In genomic region chr16:48636521-48636920, GRCh38 we compare ENCODE assay signal across 37 cellular contexts.
"Had no signal": no experiment of that assay in that cellular context is flagged by ENCODE, and none has a peak within 500 bp of the region (broad histone marks: within the 10 kb centered on the region; RNA-seq: fewer than 3 reads in every experiment).

No MANE protein-coding gene starts in this region.

- H3K36me3 Mint-ChIP-seq: activated CD4-positive, alpha-beta memory T cell treated with anti-CD3 and anti-CD28 coated beads for 36 hours; activated CD8-positive, alpha-beta memory T cell treated with anti-CD3 and anti-CD28 coated beads, Interleukin-2, amount 10 ng/mL, durations not matched to agents 7 days and 5 days; activated naive CD4-positive, alpha-beta T cell treated with anti-CD3 and anti-CD28 coated beads, Interleukin-2, amount 10 ng/mL, durations not matched to agents 7 days and 5 days; activated naive CD4-positive, alpha-beta T cell treated with anti-CD3 and anti-CD28 coated beads, Interleukin-2, amount 50 U/mL, for 24 hours; activated naive CD8-positive, alpha-beta T cell; activated naive CD8-positive, alpha-beta T cell treated with anti-CD3 and anti-CD28 coated beads, Interleukin-2, amount 10 ng/mL, durations not matched to agents 7 days and 5 days; brain; T-cell had no signal

- H3K27ac Mint-ChIP-seq: activated B cell treated with CpG ODN at 0.5 μM for 24 hours; activated CD4-positive, alpha-beta memory T cell treated with anti-CD3 and anti-CD28 coated beads for 36 hours; activated CD4-positive, alpha-beta T cell treated with anti-CD3 and anti-CD28 coated beads, Interleukin-2, amount 10 ng/mL, durations not matched to agents 24 days and 14 days; activated CD8-positive, alpha-beta memory T cell treated with anti-CD3 and anti-CD28 coated beads, Interleukin-2, amount 10 ng/mL, durations not matched to agents 7 days and 5 days; activated CD8-positive, alpha-beta T cell treated with anti-CD3 and anti-CD28 coated beads, Interleukin-2, amount 10 ng/mL, durations not matched to agents 7 days and 5 days; activated naive CD4-positive, alpha-beta T cell treated with anti-CD3 and anti-CD28 coated beads, Interleukin-2, amount 10 ng/mL, durations not matched to agents 7 days and 5 days; activated naive CD4-positive, alpha-beta T cell treated with anti-CD3 and anti-CD28 coated beads, Interleukin-2, amount 50 U/mL, for 24 hours; activated naive CD8-positive, alpha-beta T cell; activated naive CD8-positive, alpha-beta T cell treated with anti-CD3 and anti-CD28 coated beads, Interleukin-2, amount 10 ng/mL, durations not matched to agents 7 days and 5 days; activated naive CD8-positive, alpha-beta T cell treated with anti-CD3 and anti-CD28 coated beads, Interleukin-2, amount 50 U/mL, for 24 hours; activated T-cell treated with anti-CD3 and anti-CD28 coated beads, Interleukin-2, amount 50 U/mL, for 24 hours; activated T-helper 2 cell treated with anti-CD3 and anti-CD28 coated beads, Interferon-gamma antibody, Interleukin-2, Interleukin-4, amounts not matched to agents 10 μg/mL and 5 μg/mL and 100 μg/mL, durations not matched to agents 14 hours and 24 hours and 36 hours; brain; T-cell; T-helper 2 cell treated with Interferon-gamma antibody and Interleukin-4, amounts not matched to agents 5 μg/mL and 100 μg/mL, for 36 hours had no signal

- H3K27ac ChIP-seq: ascending aorta, cardiac muscle cell, VCaP had no signal

- ATAC-seq: activated CD8-positive, alpha-beta memory T cell treated with anti-CD3 and anti-CD28 coated beads, Interleukin-2, amount 10 ng/mL, durations not matched to agents 7 days and 5 days; activated CD8-positive, alpha-beta T cell treated with anti-CD3 and anti-CD28 coated beads, Interleukin-2, amount 10 ng/mL, durations not matched to agents 7 days and 5 days; activated naive CD8-positive, alpha-beta T cell treated with anti-CD3 and anti-CD28 coated beads, Interleukin-2, amount 50 U/mL, for 24 hours; T-cell had no signal

- H3K36me3 ChIP-seq: ascending aorta, cardiac muscle cell had no signal

- H3K9me3 Mint-ChIP-seq: activated B cell treated with CpG ODN at 0.5 μM for 24 hours; activated CD4-positive, alpha-beta T cell treated with anti-CD3 and anti-CD28 coated beads, Interleukin-2, amount 10 ng/mL, durations not matched to agents 24 days and 14 days; activated naive CD4-positive, alpha-beta T cell treated with anti-CD3 and anti-CD28 coated beads, Interleukin-2, amount 10 ng/mL, durations not matched to agents 7 days and 5 days; activated naive CD4-positive, alpha-beta T cell treated with anti-CD3 and anti-CD28 coated beads, Interleukin-2, amount 50 U/mL, for 24 hours; activated naive CD8-positive, alpha-beta T cell treated with anti-CD3 and anti-CD28 coated beads, Interleukin-2, amount 10 ng/mL, durations not matched to agents 7 days and 5 days; activated naive CD8-positive, alpha-beta T cell treated with anti-CD3 and anti-CD28 coated beads, Interleukin-2, amount 50 U/mL, for 24 hours; activated T-cell treated with anti-CD3 and anti-CD28 coated beads, Interleukin-2, amount 50 U/mL, for 24 hours; activated T-helper 2 cell treated with anti-CD3 and anti-CD28 coated beads, Interferon-gamma antibody, Interleukin-2, Interleukin-4, amounts not matched to agents 10 μg/mL and 5 μg/mL and 100 μg/mL, durations not matched to agents 14 hours and 24 hours and 36 hours; brain; central memory CD8-positive, alpha-beta T cell; T-cell; T-helper 2 cell treated with Interferon-gamma antibody and Interleukin-4, amounts not matched to agents 5 μg/mL and 100 μg/mL, for 36 hours had no signal

- H3K4me3 ChIP-seq: ascending aorta, cardiac muscle cell had no signal

- H3K4me1 ChIP-seq: ascending aorta had no signal

- H3K9me3 ChIP-seq: ascending aorta had no signal

- H3K4me3 Mint-ChIP-seq: activated B cell treated with CpG ODN at 0.5 μM for 24 hours; activated CD4-positive, alpha-beta memory T cell treated with anti-CD3 and anti-CD28 coated beads for 36 hours; activated CD4-positive, alpha-beta T cell treated with anti-CD3 and anti-CD28 coated beads, Interleukin-2, amount 10 ng/mL, durations not matched to agents 24 days and 14 days; activated CD8-positive, alpha-beta memory T cell treated with anti-CD3 and anti-CD28 coated beads, Interleukin-2, amount 10 ng/mL, durations not matched to agents 7 days and 5 days; activated CD8-positive, alpha-beta T cell treated with anti-CD3 and anti-CD28 coated beads, Interleukin-2, amount 10 ng/mL, durations not matched to agents 7 days and 5 days; activated naive CD4-positive, alpha-beta T cell treated with anti-CD3 and anti-CD28 coated beads, Interleukin-2, amount 10 ng/mL, durations not matched to agents 7 days and 5 days; activated naive CD4-positive, alpha-beta T cell treated with anti-CD3 and anti-CD28 coated beads, Interleukin-2, amount 50 U/mL, for 24 hours; activated naive CD8-positive, alpha-beta T cell; activated naive CD8-positive, alpha-beta T cell treated with anti-CD3 and anti-CD28 coated beads, Interleukin-2, amount 10 ng/mL, durations not matched to agents 7 days and 5 days; activated naive CD8-positive, alpha-beta T cell treated with anti-CD3 and anti-CD28 coated beads, Interleukin-2, amount 50 U/mL, for 24 hours; activated T-cell treated with anti-CD3 and anti-CD28 coated beads, Interleukin-2, amount 50 U/mL, for 24 hours; brain; central memory CD8-positive, alpha-beta T cell; T-cell; T-helper 2 cell treated with Interferon-gamma antibody and Interleukin-4, amounts not matched to agents 5 μg/mL and 100 μg/mL, for 36 hours had no signal

- H3K4me1 Mint-ChIP-seq: activated B cell treated with CpG ODN at 0.5 μM for 24 hours; activated CD4-positive, alpha-beta T cell treated with anti-CD3 and anti-CD28 coated beads, Interleukin-2, amount 10 ng/mL, durations not matched to agents 24 days and 14 days; activated CD8-positive, alpha-beta memory T cell treated with anti-CD3 and anti-CD28 coated beads, Interleukin-2, amount 10 ng/mL, durations not matched to agents 7 days and 5 days; activated naive CD4-positive, alpha-beta T cell treated with anti-CD3 and anti-CD28 coated beads, Interleukin-2, amount 10 ng/mL, durations not matched to agents 7 days and 5 days; activated naive CD4-positive, alpha-beta T cell treated with anti-CD3 and anti-CD28 coated beads, Interleukin-2, amount 50 U/mL, for 24 hours; activated naive CD8-positive, alpha-beta T cell treated with anti-CD3 and anti-CD28 coated beads, Interleukin-2, amount 50 U/mL, for 24 hours; brain; central memory CD8-positive, alpha-beta T cell; T-cell had no signal

- DNase-seq: activated B cell treated with CpG ODN at 0.5 μM for 24 hours; activated CD4-positive, alpha-beta memory T cell treated with anti-CD3 and anti-CD28 coated beads for 36 hours; activated CD4-positive, alpha-beta T cell treated with anti-CD3 and anti-CD28 coated beads for 4 hours; activated CD4-positive, alpha-beta T cell treated with anti-CD3 and anti-CD28 coated beads, Interleukin-2, amount 10 ng/mL, durations not matched to agents 24 days and 14 days; activated CD4-positive, alpha-beta T cell treated with anti-CD3 and anti-CD28 coated beads, Interleukin-2, amount 50 U/mL, for 1 hour; activated CD4-positive, alpha-beta T cell treated with anti-CD3 and anti-CD28 coated beads, Interleukin-2, amount 50 U/mL, for 4 hours; activated CD4-positive, CD25-positive, alpha-beta regulatory T cell treated with anti-CD3 and anti-CD28 coated beads, Interleukin-2, amount 50 U/mL, for 72 hours; activated CD8-positive, alpha-beta memory T cell treated with anti-CD3 and anti-CD28 coated beads for 24 hours; activated CD8-positive, alpha-beta memory T cell treated with anti-CD3 and anti-CD28 coated beads, Interleukin-2, amount 50 U/mL, for 48 hours; activated CD8-positive, alpha-beta T cell treated with anti-CD3 and anti-CD28 coated beads, Interleukin-2, amount 10 ng/mL, durations not matched to agents 7 days and 5 days; activated effector memory CD4-positive, alpha-beta T cell treated with Interleukin-2 at 50 U/mL for 16 hours; activated gamma-delta T cell; activated naive CD4-positive, alpha-beta T cell treated with anti-CD3 and anti-CD28 coated beads, Interleukin-2, amount 10 ng/mL, durations not matched to agents 7 days and 5 days; activated naive CD4-positive, alpha-beta T cell treated with Interleukin-2 at 50 U/mL for 16 hours; activated naive CD8-positive, alpha-beta T cell treated with anti-CD3 and anti-CD28 coated beads, Interleukin-2, amount 10 ng/mL, durations not matched to agents 7 days and 5 days; activated naive CD8-positive, alpha-beta T cell treated with anti-CD3 and anti-CD28 coated beads, Interleukin-2, amount 50 U/mL, for 24 hours; activated T-cell treated with anti-CD3 and anti-CD28 coated beads, Interleukin-2, amount 50 U/mL, for 24 hours; activated T-cell treated with anti-CD3 and anti-CD28 coated beads, Interleukin-2, amount 50 U/mL, for 48 hours; amygdala; anterior cingulate cortex; caudate nucleus; cerebellar nuclear complex; T-cell; T-helper 2 cell; T-helper 9 cell had no signal

- FAIRE-seq: bronchial epithelial cell, TTC549 had no signal

- H3K27me3 ChIP-seq: ascending aorta, cardiac muscle cell had no signal

- H3K27me3 Mint-ChIP-seq: activated CD4-positive, alpha-beta memory T cell treated with anti-CD3 and anti-CD28 coated beads for 36 hours; activated naive CD4-positive, alpha-beta T cell treated with anti-CD3 and anti-CD28 coated beads, Interleukin-2, amount 50 U/mL, for 24 hours; activated T-cell treated with anti-CD3 and anti-CD28 coated beads, Interleukin-2, amount 50 U/mL, for 24 hours had no signal
